ENCODE assay signal across 8 cellular contexts in the genomic region with DNA sequence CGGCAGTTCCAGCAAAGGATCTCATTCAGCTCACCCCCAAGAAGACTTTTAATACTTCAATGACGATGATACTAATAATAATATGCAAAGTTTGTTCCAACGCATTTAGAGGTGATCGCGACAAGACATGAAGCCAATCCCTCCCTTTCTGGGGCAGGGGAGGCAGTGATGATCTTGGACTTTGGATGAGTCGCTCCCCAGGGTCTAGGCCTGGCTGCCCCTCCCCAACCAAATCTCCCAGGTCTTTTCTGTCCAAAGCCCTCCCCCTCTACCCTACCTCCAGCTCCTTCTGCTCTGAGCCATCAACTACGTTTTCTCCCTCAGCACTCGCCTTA. TPM values are rescaled to one million over a fixed set of nuclear protein-coding genes. Genes with fewer than 3 reads are reported as not detected.
A peak's percentile ranks its signal among the peaks of the same experiment; 100 is the strongest.
DNase-seq lines count a peak whose midpoint lies in the region; TF ChIP-seq lines count a peak whose summit lies in the region.

No MANE protein-coding gene starts in this region.

- H3K4me3 ChIP-seq in BLaER1 treated with 17β-estradiol and CSF1 and Interleukin-3, amounts not matched to agents 10 nM and 100 nM = peak overlapping the region; percentile 8 to 61 (median 45); a peak in 15 of 20 replicates
- H3K4me3 ChIP-seq in NB4 (ENCODE audit: low read depth, low read length) (peak overlapping the region; percentile 55), neural cell (ENCODE audit: low read length) (peak overlapping the region; percentile 71)
- peak overlapping the region; percentile 55 for H3K4me3 ChIP-seq in effector memory CD4-positive, alpha-beta T cell (ENCODE audit: insufficient read depth, low read depth, low read length, poor library complexity, severe bottlenecking)

- peaks cover 7 to 19% (median 10%) of the 10 kb centered on the region in 10 experiments; a peak in 15 of 20 replicates for H3K4me1 ChIP-seq in BLaER1 treated with 17β-estradiol and CSF1 and Interleukin-3, amounts not matched to agents 10 nM and 100 nM
- H3K4me1 ChIP-seq in effector memory CD4-positive, alpha-beta T cell (ENCODE audit: control insufficient read depth, insufficient read depth, low read length, poor library complexity, severe bottlenecking) = peaks cover 12% of the 10 kb centered on the region

- TF ChIP-seq CTCF in NB4 (IDR thresholded peaks at IDR 0.05; ENCODE audit: low read depth, low read length) (no peak), neural cell (IDR thresholded peaks at IDR 0.05; ENCODE audit: poor library complexity, severe bottlenecking) (no peak)

- DNase-seq in NB4 (ENCODE audit: low read depth) (no peak), NOMO-1 treated with dmso at 0.1 percent for 144 hours (lab: John Stamatoyannopoulos, UW; ENCODE audit: unreplicated experiment) (no peak), SIG-M5 treated with dmso at 0.1 percent for 504 hours (lab: John Stamatoyannopoulos, UW; ENCODE audit: unreplicated experiment) (no peak), NCI-H2171 (lab: John Stamatoyannopoulos, UW) (no peak), islet precursor cell (no peak)
- no peak for DNase-seq in effector memory CD4-positive, alpha-beta T cell

- peaks cover 0 to 21% (median 0%) of the 10 kb centered on the region in 11 experiments; a peak in 5 of 22 replicates for H4K20me1 ChIP-seq in BLaER1 treated with 17β-estradiol and CSF1 and Interleukin-3, amounts not matched to agents 10 nM and 100 nM
- H4K20me1 ChIP-seq in neural cell (ENCODE audit: insufficient read depth) = no peaks in the 10 kb centered on the region

- peaks cover 0 to 8% (median 3%) of the 10 kb centered on the region in 11 experiments; a peak in 9 of 22 replicates for H3K9me3 ChIP-seq in BLaER1 treated with 17β-estradiol and CSF1 and Interleukin-3, amounts not matched to agents 10 nM and 100 nM (replicated peaks in 1 of 11)
- no peaks in the 10 kb centered on the region for H3K9me3 ChIP-seq in effector memory CD4-positive, alpha-beta T cell (ENCODE audit: control insufficient read depth, low read length)
- no peaks in the 10 kb centered on the region for H3K9me3 ChIP-seq in neural cell (ENCODE audit: low read length)

- no peak for TF ChIP-seq EP300 in neural cell (conservative IDR thresholded peaks at IDR 0.05; ENCODE audit: poor library complexity, severe bottlenecking)

- no peak overlapping the region for H3K27ac ChIP-seq in BLaER1 treated with 17β-estradiol and CSF1 and Interleukin-3, amounts not matched to agents 10 nM and 100 nM
- H3K27ac ChIP-seq in effector memory CD4-positive, alpha-beta T cell (ENCODE audit: insufficient read depth, low read length, poor library complexity, severe bottlenecking) = no peak overlapping the region
- peak overlapping the region; percentile 52 for H3K27ac ChIP-seq in neural cell (ENCODE audit: low read length)

- no peak overlapping the region for H2AFZ ChIP-seq in neural cell (ENCODE audit: low read depth, low read length)

- no peaks in the 10 kb centered on the region for H3F3A ChIP-seq in neural cell (ENCODE audit: insufficient read depth, low read length, poor library complexity, severe bottlenecking)

- TF ChIP-seq POLR2A in NB4 (IDR thresholded peaks at IDR 0.05; ENCODE audit: extremely low read depth, insufficient read length) = no peak

- H3K36me3 ChIP-seq in BLaER1 treated with 17β-estradiol and CSF1 and Interleukin-3, amounts not matched to agents 10 nM and 100 nM = no peaks in the 10 kb centered on the region
- H3K36me3 ChIP-seq in effector memory CD4-positive, alpha-beta T cell (ENCODE audit: control insufficient read depth, insufficient read depth, low read length) = no peaks in the 10 kb centered on the region
- H3K36me3 ChIP-seq in neural cell (ENCODE audit: insufficient read depth, low read length) = no peaks in the 10 kb centered on the region

- H3K27me3 ChIP-seq in BLaER1 treated with 17β-estradiol and CSF1 and Interleukin-3, amounts not matched to agents 10 nM and 100 nM = peaks cover 42 to 55% (median 54%) of the 10 kb centered on the region in 11 experiments
- H3K27me3 ChIP-seq in effector memory CD4-positive, alpha-beta T cell (replicated peaks; ENCODE audit: control insufficient read depth, insufficient read depth, low read length, poor library complexity, severe bottlenecking) = peaks cover 11% of the 10 kb centered on the region
- peaks cover 46% of the 10 kb centered on the region for H3K27me3 ChIP-seq in neural cell (ENCODE audit: insufficient read depth, low read depth, low read length)

- H3K9ac ChIP-seq in BLaER1 treated with 17β-estradiol and CSF1 and Interleukin-3, amounts not matched to agents 10 nM and 100 nM = no peak overlapping the region
- peak overlapping the region; percentile 72 for H3K9ac ChIP-seq in neural cell (ENCODE audit: low read length)

- peak overlapping the region; percentile 47 to 86 (median 62); a peak in 21 of 22 replicates for H3K4me2 ChIP-seq in BLaER1 treated with 17β-estradiol and CSF1 and Interleukin-3, amounts not matched to agents 10 nM and 100 nM
- H3K4me2 ChIP-seq in neural cell (ENCODE audit: low read length) = peak overlapping the region; percentile 51

- TF ChIP-seq RAD21 in neural cell (conservative IDR thresholded peaks at IDR 0.05) = no peak

- H3K9me2 ChIP-seq in neural cell (ENCODE audit: insufficient read depth, low read length) = no peaks in the 10 kb centered on the region

- H3K79me2 ChIP-seq in neural cell (replicated peaks; ENCODE audit: insufficient read depth, low read length) = no peaks in the 10 kb centered on the region

TF ChIP-seq in neural cell, 6 proteins besides CTCF, POLR2A, EP300 and RAD21:
- TF ChIP-seq SMC3 (conservative IDR thresholded peaks at IDR 0.05; ENCODE audit: poor library complexity) (no peak), TAF1 (IDR thresholded peaks at IDR 0.05; ENCODE audit: low read depth) (no peak), MXI1 (conservative IDR thresholded peaks at IDR 0.05; ENCODE audit: poor library complexity, severe bottlenecking) (no peak), REST (IDR thresholded peaks at IDR 0.05; ENCODE audit: borderline replicate concordance) (no peak), EZH2 (IDR thresholded peaks at IDR 0.05; ENCODE audit: borderline replicate concordance, insufficient read depth, low read length, poor library complexity, severe bottlenecking) (no peak), POLR2AphosphoS5 (IDR thresholded peaks at IDR 0.05) (no peak)
TF ChIP-seq in neural cell: peak in this region for 0.

RNA-seq across cellular contexts. Expression of gene HLA-A, which starts 33.9 kb away (rescaled TPM):
- polyA plus RNA-seq in neural cell = 47.6 and 58.7 TPM in 2 replicates
- polyA minus RNA-seq in neural cell = 19.7 and 25.8 TPM in 2 replicates
